Comparison of ENCODE assay signal across 8 cellular contexts in the genomic region with DNA sequence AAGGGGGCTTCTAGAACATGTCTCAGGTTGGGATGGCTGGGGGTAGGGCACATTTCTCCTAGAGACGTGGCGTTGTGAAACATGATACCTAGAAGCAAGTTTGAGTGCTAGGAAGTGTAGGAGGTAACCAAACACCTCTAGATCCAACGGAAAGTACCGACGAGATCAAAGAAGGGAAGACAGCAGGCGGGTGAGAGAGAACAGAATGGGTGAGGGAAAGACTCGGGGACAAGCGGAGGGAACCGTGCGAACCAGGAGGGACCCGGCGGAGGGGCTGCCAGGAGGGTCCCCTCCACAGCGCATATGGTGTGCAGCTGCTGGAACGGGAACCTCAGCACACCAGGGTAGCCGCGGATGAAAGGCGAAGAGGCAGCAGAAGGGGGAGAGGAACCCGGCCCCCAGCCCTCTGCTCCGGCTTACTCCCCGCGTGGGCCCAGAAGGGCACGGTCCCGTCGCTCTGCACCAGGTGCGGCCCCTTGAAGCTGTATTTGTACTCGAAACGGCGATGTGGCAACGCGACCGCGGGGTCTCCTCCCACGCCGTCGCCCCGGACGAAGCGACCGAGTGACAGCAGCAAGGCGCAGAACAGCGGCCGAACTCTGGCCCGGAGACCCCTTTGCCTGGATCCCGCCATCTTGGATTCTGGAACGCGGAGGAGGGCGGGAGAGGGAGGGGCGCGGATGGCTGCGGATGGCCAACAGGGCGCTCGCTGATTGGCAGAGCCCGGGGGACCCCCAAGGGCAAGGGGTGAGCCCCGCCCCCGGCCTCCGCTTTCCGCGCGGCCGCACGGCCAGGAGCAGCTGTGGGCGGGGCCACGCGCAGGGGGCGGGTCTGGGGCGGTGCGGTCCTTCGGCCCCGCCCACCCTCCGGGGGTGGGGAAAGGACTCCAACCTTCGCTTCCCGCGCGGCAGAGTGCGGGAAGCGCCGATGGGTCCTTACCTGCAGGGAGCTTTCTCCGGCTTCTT. TPM values are rescaled to one million over a fixed set of nuclear protein-coding genes. Genes with fewer than 3 reads are reported as not detected.
DNase-seq lines count a peak whose midpoint lies in the region; ATAC-seq and TF ChIP-seq lines count a peak whose summit lies in the region.

A gene with protein sequence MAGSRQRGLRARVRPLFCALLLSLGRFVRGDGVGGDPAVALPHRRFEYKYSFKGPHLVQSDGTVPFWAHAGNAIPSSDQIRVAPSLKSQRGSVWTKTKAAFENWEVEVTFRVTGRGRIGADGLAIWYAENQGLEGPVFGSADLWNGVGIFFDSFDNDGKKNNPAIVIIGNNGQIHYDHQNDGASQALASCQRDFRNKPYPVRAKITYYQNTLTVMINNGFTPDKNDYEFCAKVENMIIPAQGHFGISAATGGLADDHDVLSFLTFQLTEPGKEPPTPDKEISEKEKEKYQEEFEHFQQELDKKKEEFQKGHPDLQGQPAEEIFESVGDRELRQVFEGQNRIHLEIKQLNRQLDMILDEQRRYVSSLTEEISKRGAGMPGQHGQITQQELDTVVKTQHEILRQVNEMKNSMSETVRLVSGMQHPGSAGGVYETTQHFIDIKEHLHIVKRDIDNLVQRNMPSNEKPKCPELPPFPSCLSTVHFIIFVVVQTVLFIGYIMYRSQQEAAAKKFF (minus strand): TSS at position 655 of the 965 bp plus-strand sequence. CDS start 21 bp downstream, at position 634.

- H3K4me3 ChIP-seq in epithelial cell of esophagus (ENCODE audit: low read length) (peak within 1 kb of the TSS; percentile 90), mononuclear cell (ENCODE audit: low read length) (peak within 1 kb of the TSS; percentile 68)

- no peak for TF ChIP-seq EP300 in Ishikawa (IDR thresholded peaks at IDR 0.05; ENCODE audit: borderline replicate concordance)

- peak; percentile 96 for ATAC-seq in GM21619 (IDR thresholded peaks at IDR 0.05; ENCODE audit: unreplicated experiment)

- no peak for TF ChIP-seq CTCF in epithelial cell of esophagus (IDR thresholded peaks at IDR 0.05; ENCODE audit: insufficient read depth, low read depth, low read length, missing control alignments)

- H3K9me3 ChIP-seq in mononuclear cell (ENCODE audit: low read depth, low read length) = no peaks in the 10 kb centered on the region

- H3K4me1 ChIP-seq in mononuclear cell (ENCODE audit: insufficient read depth, low read length) = peaks cover 10% of the 10 kb centered on the region

- DNase-seq in DMS153 treated with DMSO at 0.1 percent for 48 hours (lab: John Stamatoyannopoulos, UW; ENCODE audit: unreplicated experiment) = peak; percentile 83
- DNase-seq in OCI-M2 (lab: John Stamatoyannopoulos, UW; ENCODE audit: unreplicated experiment) = peak; percentile 85
- peak; percentile 88 for DNase-seq in activated T-cell treated with anti-CD3 and anti-CD28 coated beads for 4 hours
- peak; percentile 91 for DNase-seq in epithelial cell of esophagus (ENCODE audit: low read depth)
- peak; percentile 93 to 96 for DNase-seq in stimulated activated CD8-positive, alpha-beta memory T cell treated with anti-CD3 and anti-CD28 coated beads, Interleukin-2, amount 100 ng/mL, for 48 hours (ENCODE audit: low read depth in 2 of 2)

- peaks cover 5% of the 10 kb centered on the region for H3K27me3 ChIP-seq in mononuclear cell (ENCODE audit: insufficient read depth, low read length)

- no peak for TF ChIP-seq RAD21 in Ishikawa (IDR thresholded peaks at IDR 0.05; ENCODE audit: low read depth)

TF ChIP-seq in Ishikawa, 13 proteins besides CTCF, POLR2A, EP300 and RAD21:
- TF ChIP-seq TCF12 (IDR thresholded peaks at IDR 0.05; ENCODE audit: low read depth) (peak; percentile 52; the same call in 1 of the 2 replicates), TAF1 (IDR thresholded peaks at IDR 0.05; ENCODE audit: low read depth) (peak; percentile 99), FOXM1 (IDR thresholded peaks at IDR 0.05; ENCODE audit: borderline replicate concordance, low read depth) (no peak), EGR1 (IDR thresholded peaks at IDR 0.05) (peak; percentile 47; the same call in 1 of the 2 replicates), CEBPB (IDR thresholded peaks at IDR 0.05) (no peak), CREB1 (IDR thresholded peaks at IDR 0.05; ENCODE audit: low read depth) (no peak), ZBTB7A (IDR thresholded peaks at IDR 0.05; ENCODE audit: low read depth) (no peak), NFIC (IDR thresholded peaks at IDR 0.05) (0 out of 2 replicates have a peak, but pooled peaks have one; percentile 10), YY1 (IDR thresholded peaks at IDR 0.05; ENCODE audit: low read depth) (peak; percentile 97), TEAD4 (IDR thresholded peaks at IDR 0.05) (0 out of 2 replicates have a peak, but pooled peaks have one; percentile 32)
- TF ChIP-seq, protein P1, sequence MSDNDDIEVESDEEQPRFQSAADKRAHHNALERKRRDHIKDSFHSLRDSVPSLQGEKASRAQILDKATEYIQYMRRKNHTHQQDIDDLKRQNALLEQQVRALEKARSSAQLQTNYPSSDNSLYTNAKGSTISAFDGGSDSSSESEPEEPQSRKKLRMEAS (IDR thresholded peaks at IDR 0.05) = peak; percentile 46; the same call in 1 of the 2 replicates
- TF ChIP-seq, protein P2, sequence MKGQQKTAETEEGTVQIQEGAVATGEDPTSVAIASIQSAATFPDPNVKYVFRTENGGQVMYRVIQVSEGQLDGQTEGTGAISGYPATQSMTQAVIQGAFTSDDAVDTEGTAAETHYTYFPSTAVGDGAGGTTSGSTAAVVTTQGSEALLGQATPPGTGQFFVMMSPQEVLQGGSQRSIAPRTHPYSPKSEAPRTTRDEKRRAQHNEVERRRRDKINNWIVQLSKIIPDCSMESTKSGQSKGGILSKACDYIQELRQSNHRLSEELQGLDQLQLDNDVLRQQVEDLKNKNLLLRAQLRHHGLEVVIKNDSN (IDR thresholded peaks at IDR 0.05) = no peak
- TF ChIP-seq, protein P3, sequence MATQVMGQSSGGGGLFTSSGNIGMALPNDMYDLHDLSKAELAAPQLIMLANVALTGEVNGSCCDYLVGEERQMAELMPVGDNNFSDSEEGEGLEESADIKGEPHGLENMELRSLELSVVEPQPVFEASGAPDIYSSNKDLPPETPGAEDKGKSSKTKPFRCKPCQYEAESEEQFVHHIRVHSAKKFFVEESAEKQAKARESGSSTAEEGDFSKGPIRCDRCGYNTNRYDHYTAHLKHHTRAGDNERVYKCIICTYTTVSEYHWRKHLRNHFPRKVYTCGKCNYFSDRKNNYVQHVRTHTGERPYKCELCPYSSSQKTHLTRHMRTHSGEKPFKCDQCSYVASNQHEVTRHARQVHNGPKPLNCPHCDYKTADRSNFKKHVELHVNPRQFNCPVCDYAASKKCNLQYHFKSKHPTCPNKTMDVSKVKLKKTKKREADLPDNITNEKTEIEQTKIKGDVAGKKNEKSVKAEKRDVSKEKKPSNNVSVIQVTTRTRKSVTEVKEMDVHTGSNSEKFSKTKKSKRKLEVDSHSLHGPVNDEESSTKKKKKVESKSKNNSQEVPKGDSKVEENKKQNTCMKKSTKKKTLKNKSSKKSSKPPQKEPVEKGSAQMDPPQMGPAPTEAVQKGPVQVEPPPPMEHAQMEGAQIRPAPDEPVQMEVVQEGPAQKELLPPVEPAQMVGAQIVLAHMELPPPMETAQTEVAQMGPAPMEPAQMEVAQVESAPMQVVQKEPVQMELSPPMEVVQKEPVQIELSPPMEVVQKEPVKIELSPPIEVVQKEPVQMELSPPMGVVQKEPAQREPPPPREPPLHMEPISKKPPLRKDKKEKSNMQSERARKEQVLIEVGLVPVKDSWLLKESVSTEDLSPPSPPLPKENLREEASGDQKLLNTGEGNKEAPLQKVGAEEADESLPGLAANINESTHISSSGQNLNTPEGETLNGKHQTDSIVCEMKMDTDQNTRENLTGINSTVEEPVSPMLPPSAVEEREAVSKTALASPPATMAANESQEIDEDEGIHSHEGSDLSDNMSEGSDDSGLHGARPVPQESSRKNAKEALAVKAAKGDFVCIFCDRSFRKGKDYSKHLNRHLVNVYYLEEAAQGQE (IDR thresholded peaks at IDR 0.05; ENCODE audit: low read depth) = no peak
TF ChIP-seq in Ishikawa: peak in this region for 7.

RNA-seq across cellular contexts. Expression of the gene that starts here (rescaled TPM):
- total RNA-seq in mononuclear cell = 40.6 TPM

Comparison
In these comparisons a context has a peak if more than half of its experiments do, and no peak if none do; other contexts are left out.
1. Peak in every context shown above with its lines: DNase-seq, ATAC-seq and H3K4me3 ChIP-seq.